In genomic region chr9:78030553-78031270, GRCh38 we compare ENCODE assay signal across 1 cellular context.
TF ChIP-seq lines count a peak whose summit lies in the region.

No MANE protein-coding gene starts in this region.

TF ChIP-seq in HepG2, 621 proteins besides CTCF, POLR2A, EP300 and RAD21 (continued from another document and continues in another):
- TF ChIP-seq ZNF318 (CRISPR knock-in tag; IDR thresholded peaks at IDR 0.05): 0 out of 2 replicates have a peak, but pooled peaks have one; percentile 22
- TF ChIP-seq, protein P1, sequence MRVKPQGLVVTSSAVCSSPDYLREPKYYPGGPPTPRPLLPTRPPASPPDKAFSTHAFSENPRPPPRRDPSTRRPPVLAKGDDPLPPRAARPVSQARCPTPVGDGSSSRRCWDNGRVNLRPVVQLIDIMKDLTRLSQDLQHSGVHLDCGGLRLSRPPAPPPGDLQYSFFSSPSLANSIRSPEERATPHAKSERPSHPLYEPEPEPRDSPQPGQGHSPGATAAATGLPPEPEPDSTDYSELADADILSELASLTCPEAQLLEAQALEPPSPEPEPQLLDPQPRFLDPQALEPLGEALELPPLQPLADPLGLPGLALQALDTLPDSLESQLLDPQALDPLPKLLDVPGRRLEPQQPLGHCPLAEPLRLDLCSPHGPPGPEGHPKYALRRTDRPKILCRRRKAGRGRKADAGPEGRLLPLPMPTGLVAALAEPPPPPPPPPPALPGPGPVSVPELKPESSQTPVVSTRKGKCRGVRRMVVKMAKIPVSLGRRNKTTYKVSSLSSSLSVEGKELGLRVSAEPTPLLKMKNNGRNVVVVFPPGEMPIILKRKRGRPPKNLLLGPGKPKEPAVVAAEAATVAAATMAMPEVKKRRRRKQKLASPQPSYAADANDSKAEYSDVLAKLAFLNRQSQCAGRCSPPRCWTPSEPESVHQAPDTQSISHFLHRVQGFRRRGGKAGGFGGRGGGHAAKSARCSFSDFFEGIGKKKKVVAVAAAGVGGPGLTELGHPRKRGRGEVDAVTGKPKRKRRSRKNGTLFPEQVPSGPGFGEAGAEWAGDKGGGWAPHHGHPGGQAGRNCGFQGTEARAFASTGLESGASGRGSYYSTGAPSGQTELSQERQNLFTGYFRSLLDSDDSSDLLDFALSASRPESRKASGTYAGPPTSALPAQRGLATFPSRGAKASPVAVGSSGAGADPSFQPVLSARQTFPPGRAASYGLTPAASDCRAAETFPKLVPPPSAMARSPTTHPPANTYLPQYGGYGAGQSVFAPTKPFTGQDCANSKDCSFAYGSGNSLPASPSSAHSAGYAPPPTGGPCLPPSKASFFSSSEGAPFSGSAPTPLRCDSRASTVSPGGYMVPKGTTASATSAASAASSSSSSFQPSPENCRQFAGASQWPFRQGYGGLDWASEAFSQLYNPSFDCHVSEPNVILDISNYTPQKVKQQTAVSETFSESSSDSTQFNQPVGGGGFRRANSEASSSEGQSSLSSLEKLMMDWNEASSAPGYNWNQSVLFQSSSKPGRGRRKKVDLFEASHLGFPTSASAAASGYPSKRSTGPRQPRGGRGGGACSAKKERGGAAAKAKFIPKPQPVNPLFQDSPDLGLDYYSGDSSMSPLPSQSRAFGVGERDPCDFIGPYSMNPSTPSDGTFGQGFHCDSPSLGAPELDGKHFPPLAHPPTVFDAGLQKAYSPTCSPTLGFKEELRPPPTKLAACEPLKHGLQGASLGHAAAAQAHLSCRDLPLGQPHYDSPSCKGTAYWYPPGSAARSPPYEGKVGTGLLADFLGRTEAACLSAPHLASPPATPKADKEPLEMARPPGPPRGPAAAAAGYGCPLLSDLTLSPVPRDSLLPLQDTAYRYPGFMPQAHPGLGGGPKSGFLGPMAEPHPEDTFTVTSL (CRISPR knock-in tag; IDR thresholded peaks at IDR 0.05; ENCODE audit: borderline replicate concordance): no peak
- TF ChIP-seq ZBTB14 (CRISPR knock-in tag; IDR thresholded peaks at IDR 0.05): peak; percentile 87
- TF ChIP-seq RBFOX2 (IDR thresholded peaks at IDR 0.05; ENCODE audit: low read depth, low read length): 0 out of 2 replicates have a peak, but pooled peaks have one; percentile 34
- no peak for TF ChIP-seq NFYC (CRISPR knock-in tag; IDR thresholded peaks at IDR 0.05)
- TF ChIP-seq, protein P2, sequence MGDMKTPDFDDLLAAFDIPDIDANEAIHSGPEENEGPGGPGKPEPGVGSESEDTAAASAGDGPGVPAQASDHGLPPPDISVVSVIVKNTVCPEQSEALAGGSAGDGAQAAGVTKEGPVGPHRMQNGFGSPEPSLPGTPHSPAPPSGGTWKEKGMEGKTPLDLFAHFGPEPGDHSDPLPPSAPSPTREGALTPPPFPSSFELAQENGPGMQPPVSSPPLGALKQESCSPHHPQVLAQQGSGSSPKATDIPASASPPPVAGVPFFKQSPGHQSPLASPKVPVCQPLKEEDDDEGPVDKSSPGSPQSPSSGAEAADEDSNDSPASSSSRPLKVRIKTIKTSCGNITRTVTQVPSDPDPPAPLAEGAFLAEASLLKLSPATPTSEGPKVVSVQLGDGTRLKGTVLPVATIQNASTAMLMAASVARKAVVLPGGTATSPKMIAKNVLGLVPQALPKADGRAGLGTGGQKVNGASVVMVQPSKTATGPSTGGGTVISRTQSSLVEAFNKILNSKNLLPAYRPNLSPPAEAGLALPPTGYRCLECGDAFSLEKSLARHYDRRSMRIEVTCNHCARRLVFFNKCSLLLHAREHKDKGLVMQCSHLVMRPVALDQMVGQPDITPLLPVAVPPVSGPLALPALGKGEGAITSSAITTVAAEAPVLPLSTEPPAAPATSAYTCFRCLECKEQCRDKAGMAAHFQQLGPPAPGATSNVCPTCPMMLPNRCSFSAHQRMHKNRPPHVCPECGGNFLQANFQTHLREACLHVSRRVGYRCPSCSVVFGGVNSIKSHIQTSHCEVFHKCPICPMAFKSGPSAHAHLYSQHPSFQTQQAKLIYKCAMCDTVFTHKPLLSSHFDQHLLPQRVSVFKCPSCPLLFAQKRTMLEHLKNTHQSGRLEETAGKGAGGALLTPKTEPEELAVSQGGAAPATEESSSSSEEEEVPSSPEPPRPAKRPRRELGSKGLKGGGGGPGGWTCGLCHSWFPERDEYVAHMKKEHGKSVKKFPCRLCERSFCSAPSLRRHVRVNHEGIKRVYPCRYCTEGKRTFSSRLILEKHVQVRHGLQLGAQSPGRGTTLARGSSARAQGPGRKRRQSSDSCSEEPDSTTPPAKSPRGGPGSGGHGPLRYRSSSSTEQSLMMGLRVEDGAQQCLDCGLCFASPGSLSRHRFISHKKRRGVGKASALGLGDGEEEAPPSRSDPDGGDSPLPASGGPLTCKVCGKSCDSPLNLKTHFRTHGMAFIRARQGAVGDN (CRISPR knock-in tag; IDR thresholded peaks at IDR 0.05): peak; percentile 78
- no peak for TF ChIP-seq NRL (CRISPR knock-in tag; IDR thresholded peaks at IDR 0.05; ENCODE audit: borderline replicate concordance)
- TF ChIP-seq SAP130 (CRISPR knock-in tag; IDR thresholded peaks at IDR 0.05; ENCODE audit: low read depth): peak; percentile 12
- TF ChIP-seq ATF7-NPFF (CRISPR knock-in tag; IDR thresholded peaks at IDR 0.05; ENCODE audit: low read depth): no peak
- peak; percentile 32 for TF ChIP-seq SALL1 (CRISPR knock-in tag; IDR thresholded peaks at IDR 0.05)
- TF ChIP-seq UBTF (CRISPR knock-in tag; IDR thresholded peaks at IDR 0.05): peak; percentile 36; the same call in 1 of the 2 replicates
- no peak for TF ChIP-seq JUNB (CRISPR knock-in tag; IDR thresholded peaks at IDR 0.05; ENCODE audit: borderline replicate concordance)
- no peak for TF ChIP-seq TBX3 (IDR thresholded peaks at IDR 0.05; ENCODE audit: borderline replicate concordance)
- peak; percentile 11; the same call in 1 of the 2 replicates for TF ChIP-seq KMT2B (CRISPR knock-in tag; IDR thresholded peaks at IDR 0.05)
- TF ChIP-seq GMEB1 (CRISPR knock-in tag; IDR thresholded peaks at IDR 0.05; ENCODE audit: borderline replicate concordance): 0 out of 2 replicates have a peak, but pooled peaks have one; percentile 33
- no peak for TF ChIP-seq CBFB (CRISPR knock-in tag; IDR thresholded peaks at IDR 0.05)
- 0 out of 2 replicates have a peak, but pooled peaks have one; percentile 11 for TF ChIP-seq ZNF235 (CRISPR knock-in tag; IDR thresholded peaks at IDR 0.05; ENCODE audit: borderline replicate concordance)
- no peak for TF ChIP-seq ZNF207 (IDR thresholded peaks at IDR 0.05; ENCODE audit: borderline replicate concordance)
- no peak for TF ChIP-seq AKNA (CRISPR knock-in tag; IDR thresholded peaks at IDR 0.05; ENCODE audit: borderline replicate concordance)
